In genomic region chr20:58179432-58180099, GRCh38 we compare ENCODE assay signal across 8 cellular contexts. TPM values are rescaled to one million over a fixed set of nuclear protein-coding genes. Genes with fewer than 3 reads are reported as not detected.
A peak's percentile ranks its signal among the peaks of the same experiment; 100 is the strongest.
DNase-seq lines count a peak whose midpoint lies in the region; ATAC-seq and TF ChIP-seq lines count a peak whose summit lies in the region.

No MANE protein-coding gene starts in this region.

- H3K9ac ChIP-seq in HUES64 (ENCODE audit: low read depth, low read length) (peak overlapping the region; percentile 69), rectal smooth muscle tissue (ENCODE audit: low read length) (no peak overlapping the region)

- ATAC-seq in T-cell (replicated peaks in 1 of 4): peak; percentile 84 to 94 (median 88)
- ATAC-seq in activated naive CD8-positive, alpha-beta T cell treated with anti-CD3 and anti-CD28 coated beads, Interleukin-2, amount 50 U/mL, for 24 hours: peak; percentile 73
- ATAC-seq in left ventricle myocardium superior: peak; percentile 81
- ATAC-seq in HG03159 (IDR thresholded peaks at IDR 0.05; ENCODE audit: unreplicated experiment): no peak

- H3K27ac ChIP-seq in HUES64 (ENCODE audit: low read depth, low read length) (no peak overlapping the region), rectal smooth muscle tissue (ENCODE audit: low read depth, low read length) (no peak overlapping the region), vagina (peak overlapping the region; percentile 25)

- peaks cover 17 to 27% of the 10 kb centered on the region in 2 donors for H3K27me3 Mint-ChIP-seq in T-cell
- peaks cover 19% of the 10 kb centered on the region for H3K27me3 Mint-ChIP-seq in activated naive CD8-positive, alpha-beta T cell treated with anti-CD3 and anti-CD28 coated beads, Interleukin-2, amount 50 U/mL, for 24 hours

- CTCF ChIA-PET in GM10248 (lab: Yijun Ruan, JAX) (interaction anchor here (0.7 to 5.2 kb wide), 19 partner anchors 10 to 678 kb away, joined by 3 to 41 read pairs (median 3); no protein-coding TSS in a partner anchor), T-cell (lab: Charles Lee) (interaction anchor here (0.7 to 1.4 kb wide), 5 partner anchors 13 to 601 kb away, joined by 3 to 4 read pairs (median 4); partner anchors contain the start of gene ZBP1 (in 1 of the 2))

- H3K27me3 ChIP-seq in HUES64 (ENCODE audit: insufficient read depth, low read length) (peaks cover 26% of the 10 kb centered on the region), rectal smooth muscle tissue (ENCODE audit: control insufficient read depth, insufficient read depth, low read length) (peaks cover 4% of the 10 kb centered on the region), vagina (no peaks in the 10 kb centered on the region)

- H3K4me1 ChIP-seq in HUES64 (ENCODE audit: insufficient read depth, low read length): peaks cover 4% of the 10 kb centered on the region; the same call in 1 of the 2 replicates
- peaks cover 3% of the 10 kb centered on the region for H3K4me1 ChIP-seq in rectal smooth muscle tissue (ENCODE audit: control insufficient read depth, insufficient read depth, low read length)
- H3K4me1 ChIP-seq in vagina: peaks cover 36% of the 10 kb centered on the region

- DNase-seq in GM10248 (ENCODE audit: extremely low spot score) (peak; percentile 83), T-cell (peak; percentile 25 to 72 (median 54)), left ventricle myocardium superior (peak; percentile 83), vagina (ENCODE audit: extremely low spot score in 2 of 2) (no peak)
- peak; percentile 76 for DNase-seq in activated naive CD8-positive, alpha-beta T cell treated with anti-CD3 and anti-CD28 coated beads, Interleukin-2, amount 50 U/mL, for 24 hours

- no peak for TF ChIP-seq POLR2A in vagina (IDR thresholded peaks at IDR 0.05)

- 6% methylated on average over 46 of the region's 46 CpGs for WGBS in HUES64

- H3K4me1 Mint-ChIP-seq in T-cell: peaks cover 4 to 7% (median 4%) of the 10 kb centered on the region in 3 donors
- H3K4me1 Mint-ChIP-seq in activated naive CD8-positive, alpha-beta T cell treated with anti-CD3 and anti-CD28 coated beads, Interleukin-2, amount 50 U/mL, for 24 hours: peaks cover 7% of the 10 kb centered on the region

- POLR2A ChIA-PET in GM10248 (lab: Yijun Ruan, JAX) (no interaction called here), T-cell (lab: Charles Lee) (no interaction called here)

- no peaks in the 10 kb centered on the region for H3K36me3 Mint-ChIP-seq in T-cell
- no peaks in the 10 kb centered on the region for H3K36me3 Mint-ChIP-seq in activated naive CD8-positive, alpha-beta T cell treated with anti-CD3 and anti-CD28 coated beads, Interleukin-2, amount 50 U/mL, for 24 hours (ENCODE audit: low read depth)

- intact Hi-C loops in left ventricle myocardium superior (cut with micrococcal nuclease) (no loop called here), vagina (cut with DNase I) (loop anchor here (5.0 to 10.0 kb wide), 2 partner anchors 305 to 527 kb away; no protein-coding TSS in a partner anchor)

- H3K36me3 ChIP-seq in HUES64 (ENCODE audit: insufficient read depth, low read length): no peaks in the 10 kb centered on the region
- no peaks in the 10 kb centered on the region for H3K36me3 ChIP-seq in rectal smooth muscle tissue (ENCODE audit: control insufficient read depth, insufficient read depth, low read length)
- H3K36me3 ChIP-seq in vagina: no peaks in the 10 kb centered on the region

- H3K9me3 ChIP-seq in HUES64 (ENCODE audit: insufficient read depth, low read depth, low read length) (no peaks in the 10 kb centered on the region), vagina (no peaks in the 10 kb centered on the region)

- peak overlapping the region; percentile 51 for H3K4me3 ChIP-seq in HUES64 (ENCODE audit: low read length)
- peak overlapping the region; percentile 57 for H3K4me3 ChIP-seq in rectal smooth muscle tissue (ENCODE audit: low read length)
- peak overlapping the region; percentile 24 to 45 for H3K4me3 ChIP-seq in vagina

- no peak overlapping the region for H3K27ac Mint-ChIP-seq in T-cell
- peak overlapping the region; percentile 15 for H3K27ac Mint-ChIP-seq in activated naive CD8-positive, alpha-beta T cell treated with anti-CD3 and anti-CD28 coated beads, Interleukin-2, amount 50 U/mL, for 24 hours

- H3K9me3 Mint-ChIP-seq in T-cell: peaks cover 0 to 4% (median 0%) of the 10 kb centered on the region in 3 donors
- no peaks in the 10 kb centered on the region for H3K9me3 Mint-ChIP-seq in activated naive CD8-positive, alpha-beta T cell treated with anti-CD3 and anti-CD28 coated beads, Interleukin-2, amount 50 U/mL, for 24 hours

- peak overlapping the region; percentile 49 to 57 (median 51) for H3K4me3 Mint-ChIP-seq in T-cell
- no peak overlapping the region for H3K4me3 Mint-ChIP-seq in activated naive CD8-positive, alpha-beta T cell treated with anti-CD3 and anti-CD28 coated beads, Interleukin-2, amount 50 U/mL, for 24 hours

- peak; percentile 92 for TF ChIP-seq CTCF in GM10248 (IDR thresholded peaks at IDR 0.05; ENCODE audit: control extremely low read depth, extremely low read depth, low read depth, missing control alignments)
- TF ChIP-seq CTCF in vagina (IDR thresholded peaks at IDR 0.05): peak; percentile 95 to 96 (median 95)

RNA-seq across cellular contexts. Expression of gene ANKRD60, which starts 48.9 kb away (rescaled TPM):
- polyA plus RNA-seq in HUES64 (2013, experiment 1 of 2): not detected
- polyA plus RNA-seq in HUES64 (2013, experiment 2 of 2): not detected
- total RNA-seq in T-cell (under 1 TPM in 1 of 5 donors, not detected in 4; 0.82 TPM), left ventricle myocardium superior (not detected), vagina (not detected)

Comparison
In these comparisons a context has a peak if more than half of its experiments do, and no peak if none do; other contexts are left out.
1. DNase-seq: peak in GM10248 (single experiment), T-cell (34 of 34), activated naive CD8-positive, alpha-beta T cell treated with anti-CD3 and anti-CD28 coated beads, Interleukin-2, amount 50 U/mL, for 24 hours (single experiment) and left ventricle myocardium superior (single experiment); none in vagina (0 of 2).
2. Peak in every context shown above with its lines, with median percentiles within 50 percentile points of each other: H3K4me3 ChIP-seq.